Comparison of ENCODE assay signal across 37 cellular contexts in the genomic region with DNA sequence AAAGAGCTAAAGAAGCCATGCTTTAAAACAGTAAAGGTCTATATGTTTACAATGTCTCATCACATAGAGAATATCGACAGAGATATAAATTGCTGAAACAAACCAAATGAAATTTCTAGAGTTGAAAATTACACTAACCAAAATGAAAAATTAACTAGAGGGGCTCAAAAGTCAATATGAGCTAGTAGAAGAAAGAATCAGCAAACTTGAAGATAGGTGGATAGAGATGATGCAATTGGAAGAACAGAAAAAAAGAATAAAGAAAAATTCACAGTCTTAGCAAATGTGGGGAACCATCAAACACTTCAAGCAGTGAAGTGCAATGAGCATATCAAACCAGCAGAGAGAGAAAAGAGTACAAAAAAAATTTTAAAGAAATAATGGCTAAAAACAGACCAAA. TPM values are rescaled to one million over a fixed set of nuclear protein-coding genes. Genes with fewer than 3 reads are reported as not detected.
"Had no signal": no experiment of that assay in that cellular context is flagged by ENCODE, and none has a peak within 500 bp of the region (broad histone marks: within the 10 kb centered on the region; RNA-seq: fewer than 3 reads in every experiment).

No MANE protein-coding gene starts in this region.

- FAIRE-seq: astrocyte, bronchial epithelial cell, colon had no signal

- H3K36me3 ChIP-seq: adrenal gland, ascending aorta, brain microvascular endothelial cell, breast epithelium, cardiac muscle cell, colonic mucosa had no signal

- ATAC-seq: activated naive CD4-positive, alpha-beta T cell treated with anti-CD3 and anti-CD28 coated beads, Interleukin-2, amount 50 U/mL, for 72 hours; activated naive CD8-positive, alpha-beta T cell treated with anti-CD3 and anti-CD28 coated beads, Interleukin-2, amount 50 U/mL, for 24 hours; activated T-cell treated with anti-CD3 and anti-CD28 coated beads, Interleukin-2, amount 50 U/mL, for 72 hours; activated T-helper 17 cell treated with anti-CD3 and anti-CD28 coated beads, Interleukin-2, amount 50 U/mL, for 72 hours; body of pancreas had no signal

- H3K27me3 ChIP-seq: adrenal gland, ascending aorta, body of pancreas, brain microvascular endothelial cell, breast epithelium, cardiac muscle cell, colonic mucosa had no signal

- H3K9me3 ChIP-seq: adrenal gland, body of pancreas, colonic mucosa had no signal

- H3K4me3 ChIP-seq: adrenal gland, ascending aorta, body of pancreas, breast epithelium, cardiac muscle cell, colonic mucosa had no signal

- DNase-seq: activated effector memory CD4-positive, alpha-beta T cell treated with anti-CD3 and anti-CD28 coated beads, Interleukin-2, amount 50 U/mL, for 16 hours; activated effector memory CD4-positive, alpha-beta T cell treated with Interleukin-2 at 50 U/mL for 16 hours; activated gamma-delta T cell; activated gamma-delta T cell treated with Interleukin-2 at 50 U/mL for 16 hours; activated naive CD4-positive, alpha-beta T cell; activated naive CD4-positive, alpha-beta T cell treated with anti-CD3 and anti-CD28 coated beads for 36 hours; activated naive CD4-positive, alpha-beta T cell treated with anti-CD3 and anti-CD28 coated beads, Interleukin-2, amount 10 ng/mL, durations not matched to agents 7 days and 5 days; activated naive CD4-positive, alpha-beta T cell treated with anti-CD3 and anti-CD28 coated beads, Interleukin-2, amount 50 U/mL, for 16 hours; activated naive CD4-positive, alpha-beta T cell treated with Interleukin-2 at 50 U/mL for 16 hours; activated naive CD8-positive, alpha-beta T cell treated with anti-CD3 and anti-CD28 coated beads for 36 hours; activated naive CD8-positive, alpha-beta T cell treated with anti-CD3 and anti-CD28 coated beads, Interleukin-2, amount 10 ng/mL, durations not matched to agents 7 days and 5 days; activated naive CD8-positive, alpha-beta T cell treated with anti-CD3 and anti-CD28 coated beads, Interleukin-2, amount 50 U/mL, for 24 hours; activated T-cell treated with anti-CD3 and anti-CD28 coated beads, Interleukin-2, amount 50 U/mL, for 48 hours; activated T-cell treated with anti-CD3 and anti-CD28 coated beads, Interleukin-2, amount 50 U/mL, for 72 hours; adrenal gland; amniotic stem cell; amygdala; anterior cingulate cortex; aorta; body of pancreas; brain microvascular endothelial cell; caudate nucleus; central memory CD4-positive, alpha-beta T cell; cerebellar nuclear complex; colonic mucosa had no signal

- H3K4me1 ChIP-seq: adrenal gland, ascending aorta, body of pancreas, breast epithelium, colonic mucosa had no signal

- H3K27ac ChIP-seq: adrenal gland, ascending aorta, body of pancreas, brain microvascular endothelial cell, breast epithelium, cardiac muscle cell, colonic mucosa had no signal

RNA-seq across cellular contexts. Expression of a gene that starts 24.1 kb away (rescaled TPM):
- total RNA-seq: activated naive CD4-positive, alpha-beta T cell treated with anti-CD3 and anti-CD28 coated beads for 36 hours; activated naive CD4-positive, alpha-beta T cell treated with anti-CD3 and anti-CD28 coated beads, Interleukin-2, amount 50 U/mL, for 72 hours; activated naive CD8-positive, alpha-beta T cell treated with anti-CD3 and anti-CD28 coated beads for 36 hours; activated naive CD8-positive, alpha-beta T cell treated with anti-CD3 and anti-CD28 coated beads, Interleukin-2, amount 10 ng/mL, durations not matched to agents 7 days and 5 days; activated T-cell treated with anti-CD3 and anti-CD28 coated beads, Interleukin-2, amount 50 U/mL, for 72 hours; activated T-helper 1 cell treated with anti-CD3 and anti-CD28 coated beads, Interleukin-12 subunit alpha, Interleukin-12 subunit beta, Interleukin-2, Interleukin-4 antibody, amounts not matched to agents 30 ng/mL and 10 ng/mL and 1 ng/mL, durations not matched to agents 14 hours and 24 hours and 36 hours; activated T-helper 17 cell treated with anti-CD3 and anti-CD28 coated beads, Interleukin-2, amount 50 U/mL, for 72 hours; activated T-helper 2 cell treated with anti-CD3 and anti-CD28 coated beads, Interferon-gamma antibody, Interleukin-2, Interleukin-4, amounts not matched to agents 10 μg/mL and 5 μg/mL and 100 μg/mL, durations not matched to agents 14 hours and 24 hours and 36 hours; aorta; ascending aorta; cardiac septum; chondrocyte had no signal
- polyA plus RNA-seq: aorta had no signal
